ENCODE assay signal across 11 cellular contexts in the genomic region with DNA sequence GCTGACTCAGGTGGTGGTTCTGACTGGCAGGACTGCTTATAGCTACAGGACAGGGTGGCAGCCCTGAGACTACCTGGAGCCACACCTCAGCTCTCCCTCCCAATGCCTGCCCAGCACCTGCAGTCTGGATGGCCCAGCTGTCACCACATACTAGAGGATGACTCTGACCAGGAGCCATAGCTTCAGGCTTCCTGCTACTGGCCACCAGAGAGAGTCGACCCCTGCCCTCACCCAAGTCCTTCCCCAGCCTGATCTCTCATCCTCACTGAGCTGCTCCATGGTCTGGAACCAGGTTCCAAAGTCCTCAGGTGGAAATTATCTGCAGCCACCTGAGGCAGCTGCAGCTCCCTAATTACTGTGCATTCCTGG.
"Had no signal": no experiment of that assay in that cellular context is flagged by ENCODE, and none has a peak within 500 bp of the region (broad histone marks: within the 10 kb centered on the region; RNA-seq: fewer than 3 reads in every experiment).

No MANE protein-coding gene starts in this region.

- FAIRE-seq: colon had no signal

- H3K4me3 ChIP-seq: esophagus muscularis mucosa, thoracic aorta had no signal

- H3K27ac Mint-ChIP-seq: activated CD4-positive, alpha-beta T cell treated with anti-CD3 and anti-CD28 coated beads, Interleukin-2, amount 10 ng/mL, durations not matched to agents 24 days and 14 days; activated naive CD4-positive, alpha-beta T cell treated with anti-CD3 and anti-CD28 coated beads, Interleukin-2, amount 50 U/mL, for 72 hours; mesothelial cell of epicardium had no signal

- H3K9me3 Mint-ChIP-seq: activated CD4-positive, alpha-beta T cell treated with anti-CD3 and anti-CD28 coated beads, Interleukin-2, amount 10 ng/mL, durations not matched to agents 24 days and 14 days; activated naive CD4-positive, alpha-beta T cell treated with anti-CD3 and anti-CD28 coated beads, Interleukin-2, amount 50 U/mL, for 72 hours; mesothelial cell of epicardium had no signal

- H3K9me3 ChIP-seq: esophagus muscularis mucosa, lower lobe of right lung, neutrophil, stomach, thoracic aorta had no signal

- H3K27ac ChIP-seq: esophagus muscularis mucosa, lower lobe of right lung, neutrophil, stomach, thoracic aorta had no signal

- H3K4me1 Mint-ChIP-seq: mesothelial cell of epicardium had no signal

- H3K4me3 Mint-ChIP-seq: activated CD4-positive, alpha-beta T cell treated with anti-CD3 and anti-CD28 coated beads, Interleukin-2, amount 10 ng/mL, durations not matched to agents 24 days and 14 days; activated CD8-positive, alpha-beta T cell treated with anti-CD3 and anti-CD28 coated beads, Interleukin-2, amount 10 ng/mL, durations not matched to agents 7 days and 5 days; mesothelial cell of epicardium; naive B cell had no signal

- H3K36me3 ChIP-seq: lower lobe of right lung, neutrophil, stomach, thoracic aorta had no signal

- H3K36me3 Mint-ChIP-seq: activated naive CD4-positive, alpha-beta T cell treated with anti-CD3 and anti-CD28 coated beads, Interleukin-2, amount 50 U/mL, for 72 hours; mesothelial cell of epicardium; naive B cell had no signal
